In genomic region chr19:47417746-47418594, GRCh38 we compare ENCODE assay signal across 8 cellular contexts. TPM values are rescaled to one million over a fixed set of nuclear protein-coding genes. Genes with fewer than 3 reads are reported as not detected.
DNase-seq lines count a peak whose midpoint lies in the region; ATAC-seq lines count a peak whose summit lies in the region.

No MANE protein-coding gene starts in this region.

- DNase-seq in activated T-cell treated with anti-CD3 and anti-CD28 coated beads, Interleukin-2, amount 50 U/mL, for 72 hours, result no peak
- no peak for DNase-seq in activated T-cell treated with anti-CD3 and anti-CD28 coated beads, Interleukin-2, amount 50 U/mL, for 48 hours
- no peak for DNase-seq in activated naive CD8-positive, alpha-beta T cell treated with anti-CD3 and anti-CD28 coated beads, Interleukin-2, amount 50 U/mL, for 24 hours
- no peak for DNase-seq in immature natural killer cell
- peak; percentile 14 for DNase-seq in superior temporal gyrus (ENCODE audit: extremely low spot score)

- no peaks in the 10 kb centered on the region for H3K36me3 Mint-ChIP-seq in activated T-cell treated with anti-CD3 and anti-CD28 coated beads, Interleukin-2, amount 50 U/mL, for 72 hours (ENCODE audit: insufficient read depth in 2 of 2)
- no peaks in the 10 kb centered on the region for H3K36me3 Mint-ChIP-seq in activated naive CD8-positive, alpha-beta T cell treated with anti-CD3 and anti-CD28 coated beads, Interleukin-2, amount 50 U/mL, for 24 hours (ENCODE audit: low read depth)
- peaks cover 3 to 9% (median 9%) of the 10 kb centered on the region in 3 donors for H3K36me3 Mint-ChIP-seq in immature natural killer cell

- ATAC-seq in activated T-cell treated with anti-CD3 and anti-CD28 coated beads, Interleukin-2, amount 50 U/mL, for 72 hours (replicated peaks in 1 of 2), result peak; percentile 14 to 16
- no peak for ATAC-seq in activated naive CD8-positive, alpha-beta T cell treated with anti-CD3 and anti-CD28 coated beads, Interleukin-2, amount 50 U/mL, for 24 hours
- no peak for ATAC-seq in HG02870 (IDR thresholded peaks at IDR 0.05; ENCODE audit: unreplicated experiment)
- no peak for ATAC-seq in HG02840 (IDR thresholded peaks at IDR 0.05; ENCODE audit: low FRiP score, unreplicated experiment)
- no peak for ATAC-seq in GM21529 (IDR thresholded peaks at IDR 0.05; ENCODE audit: unreplicated experiment)

- no peak overlapping the region for H3K27ac Mint-ChIP-seq in activated T-cell treated with anti-CD3 and anti-CD28 coated beads, Interleukin-2, amount 50 U/mL, for 72 hours
- no peak overlapping the region for H3K27ac Mint-ChIP-seq in activated naive CD8-positive, alpha-beta T cell treated with anti-CD3 and anti-CD28 coated beads, Interleukin-2, amount 50 U/mL, for 24 hours
- peak overlapping the region in 1 of 6 donors; percentile 26 for H3K27ac Mint-ChIP-seq in immature natural killer cell

- H3K27me3 Mint-ChIP-seq in activated T-cell treated with anti-CD3 and anti-CD28 coated beads, Interleukin-2, amount 50 U/mL, for 72 hours (ENCODE audit: low read depth), result peaks cover 78% of the 10 kb centered on the region
- peaks cover 78% of the 10 kb centered on the region for H3K27me3 Mint-ChIP-seq in activated naive CD8-positive, alpha-beta T cell treated with anti-CD3 and anti-CD28 coated beads, Interleukin-2, amount 50 U/mL, for 24 hours
- peaks cover 29 to 44% (median 42%) of the 10 kb centered on the region in 3 donors for H3K27me3 Mint-ChIP-seq in immature natural killer cell (ENCODE audit: low read depth in 3 of 3)

- H3K9me3 Mint-ChIP-seq in activated T-cell treated with anti-CD3 and anti-CD28 coated beads, Interleukin-2, amount 50 U/mL, for 72 hours, result no peaks in the 10 kb centered on the region
- H3K9me3 Mint-ChIP-seq in activated naive CD8-positive, alpha-beta T cell treated with anti-CD3 and anti-CD28 coated beads, Interleukin-2, amount 50 U/mL, for 24 hours, result no peaks in the 10 kb centered on the region
- H3K9me3 Mint-ChIP-seq in immature natural killer cell, result no peaks in the 10 kb centered on the region

- H3K4me1 Mint-ChIP-seq in activated T-cell treated with anti-CD3 and anti-CD28 coated beads, Interleukin-2, amount 50 U/mL, for 72 hours (ENCODE audit: low read depth), result peaks cover 38% of the 10 kb centered on the region
- peaks cover 21% of the 10 kb centered on the region for H3K4me1 Mint-ChIP-seq in activated naive CD8-positive, alpha-beta T cell treated with anti-CD3 and anti-CD28 coated beads, Interleukin-2, amount 50 U/mL, for 24 hours
- peaks cover 18 to 25% of the 10 kb centered on the region in 2 donors for H3K4me1 Mint-ChIP-seq in immature natural killer cell

- peak overlapping the region; percentile 33 to 69 for H3K4me3 Mint-ChIP-seq in activated T-cell treated with anti-CD3 and anti-CD28 coated beads, Interleukin-2, amount 50 U/mL, for 72 hours
- H3K4me3 Mint-ChIP-seq in activated naive CD8-positive, alpha-beta T cell treated with anti-CD3 and anti-CD28 coated beads, Interleukin-2, amount 50 U/mL, for 24 hours, result peak overlapping the region; percentile 46
- peak overlapping the region; percentile 34 to 74 (median 39) for H3K4me3 Mint-ChIP-seq in immature natural killer cell

RNA-seq across cellular contexts. Expression of gene MEIS3, which starts 1.4 kb away (rescaled TPM):
- total RNA-seq in activated T-cell treated with anti-CD3 and anti-CD28 coated beads, Interleukin-2, amount 50 U/mL, for 72 hours, result under 1 TPM; 0.23 to 0.26 TPM
- not detected for polyA plus RNA-seq in immature natural killer cell

RNA-seq across cellular contexts. Expression of gene SLC8A2, which starts 53.7 kb away (rescaled TPM):
- total RNA-seq in activated T-cell treated with anti-CD3 and anti-CD28 coated beads, Interleukin-2, amount 50 U/mL, for 72 hours, result under 1 TPM; 0.17 to 0.97 TPM
- polyA plus RNA-seq in immature natural killer cell, result not detected

Comparison
In these comparisons a context has a peak if more than half of its experiments do, and no peak if none do; other contexts are left out.
1. ATAC-seq: peak in activated T-cell treated with anti-CD3 and anti-CD28 coated beads, Interleukin-2, amount 50 U/mL, for 72 hours (2 of 2); none in activated naive CD8-positive, alpha-beta T cell treated with anti-CD3 and anti-CD28 coated beads, Interleukin-2, amount 50 U/mL, for 24 hours (single experiment), HG02870 (single experiment), HG02840 (single experiment) and GM21529 (single experiment).
2. Peak in every context shown above with its lines, with median percentiles within 50 percentile points of each other: H3K4me3 Mint-ChIP-seq.